Comparison of ENCODE assay signal across 14 cellular contexts in the genomic region with DNA sequence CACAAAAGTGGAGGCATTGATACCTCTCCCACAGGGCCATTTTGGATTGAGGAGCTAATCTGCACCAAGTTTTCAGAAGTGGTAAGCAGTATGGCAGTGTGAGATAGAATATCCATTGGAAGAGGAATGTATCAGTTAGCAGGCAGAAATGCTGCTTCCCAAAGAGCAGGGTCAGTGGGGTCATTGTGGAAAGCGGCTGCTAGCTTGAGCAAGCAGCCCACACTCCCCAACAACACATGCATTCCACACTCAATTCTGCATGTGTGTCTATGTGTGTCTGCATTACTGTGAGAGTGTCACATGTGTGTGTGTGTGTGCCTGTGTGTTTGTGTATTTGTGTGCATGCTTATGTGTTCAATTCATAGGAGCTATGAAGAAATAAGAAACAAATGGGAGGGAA.
"Had no signal": no experiment of that assay in that cellular context is flagged by ENCODE, and none has a peak within 500 bp of the region (broad histone marks: within the 10 kb centered on the region; RNA-seq: fewer than 3 reads in every experiment).

No MANE protein-coding gene starts in this region.

- H3K9me3 ChIP-seq: gastrocnemius medialis, tibial nerve had no signal

- H3K4me1 ChIP-seq: parathyroid adenoma had no signal

- DNase-seq: activated CD4-positive, alpha-beta memory T cell treated with anti-CD3 and anti-CD28 coated beads, Interleukin-2, amount 10 ng/mL, durations not matched to agents 7 days and 5 days; activated CD4-positive, alpha-beta T cell treated with anti-CD3 and anti-CD28 coated beads for 1 hour; activated naive CD8-positive, alpha-beta T cell treated with anti-CD3 and anti-CD28 coated beads, Interleukin-2, amount 10 ng/mL, durations not matched to agents 7 days and 5 days; activated T-cell treated with anti-CD3 and anti-CD28 coated beads, Interleukin-2, amount 50 U/mL, for 72 hours; anterior cingulate cortex; gastrocnemius medialis; heart right ventricle; kidney; left ventricle myocardium superior; small intestine had no signal

- H3K4me1 Mint-ChIP-seq: activated CD4-positive, alpha-beta memory T cell treated with anti-CD3 and anti-CD28 coated beads, Interleukin-2, amount 10 ng/mL, durations not matched to agents 7 days and 5 days; activated naive CD8-positive, alpha-beta T cell treated with anti-CD3 and anti-CD28 coated beads, Interleukin-2, amount 10 ng/mL, durations not matched to agents 7 days and 5 days; stimulated activated effector memory CD8-positive, alpha-beta T cell treated with anti-CD3 and anti-CD28 coated beads, Interleukin-12 subunit alpha, Interleukin-12 subunit beta, amount 100 ng/mL, for 72 hours had no signal

- ATAC-seq: activated T-cell treated with anti-CD3 and anti-CD28 coated beads, Interleukin-2, amount 50 U/mL, for 72 hours; gastrocnemius medialis; heart right ventricle; left ventricle myocardium superior; stimulated activated effector memory CD8-positive, alpha-beta T cell treated with anti-CD3 and anti-CD28 coated beads, Interleukin-12 subunit alpha, Interleukin-12 subunit beta, amount 100 ng/mL, for 72 hours had no signal

- H3K36me3 Mint-ChIP-seq: activated naive CD8-positive, alpha-beta T cell treated with anti-CD3 and anti-CD28 coated beads, Interleukin-2, amount 10 ng/mL, durations not matched to agents 7 days and 5 days; stimulated activated effector memory CD8-positive, alpha-beta T cell treated with anti-CD3 and anti-CD28 coated beads, Interleukin-12 subunit alpha, Interleukin-12 subunit beta, amount 100 ng/mL, for 72 hours had no signal

- H3K79me2 ChIP-seq: parathyroid adenoma had no signal

- H3K9ac ChIP-seq: parathyroid adenoma had no signal

- H3K4me3 Mint-ChIP-seq: activated CD4-positive, alpha-beta memory T cell treated with anti-CD3 and anti-CD28 coated beads, Interleukin-2, amount 10 ng/mL, durations not matched to agents 7 days and 5 days; activated naive CD8-positive, alpha-beta T cell treated with anti-CD3 and anti-CD28 coated beads, Interleukin-2, amount 10 ng/mL, durations not matched to agents 7 days and 5 days; activated T-cell treated with anti-CD3 and anti-CD28 coated beads, Interleukin-2, amount 50 U/mL, for 72 hours; stimulated activated effector memory CD8-positive, alpha-beta T cell treated with anti-CD3 and anti-CD28 coated beads, Interleukin-12 subunit alpha, Interleukin-12 subunit beta, amount 100 ng/mL, for 72 hours had no signal

- H3K27me3 ChIP-seq: cardiac muscle cell, gastrocnemius medialis, heart right ventricle, tibial nerve had no signal

- H3K36me3 ChIP-seq: cardiac muscle cell, gastrocnemius medialis, heart right ventricle, tibial nerve had no signal

- H3K4me3 ChIP-seq: cardiac muscle cell, gastrocnemius medialis, heart right ventricle, tibial nerve had no signal

- H3K27me3 Mint-ChIP-seq: activated CD4-positive, alpha-beta memory T cell treated with anti-CD3 and anti-CD28 coated beads, Interleukin-2, amount 10 ng/mL, durations not matched to agents 7 days and 5 days; activated naive CD8-positive, alpha-beta T cell treated with anti-CD3 and anti-CD28 coated beads, Interleukin-2, amount 10 ng/mL, durations not matched to agents 7 days and 5 days had no signal

- H3K27ac ChIP-seq: cardiac muscle cell, gastrocnemius medialis, heart right ventricle, parathyroid adenoma, tibial nerve had no signal

- H3K27ac Mint-ChIP-seq: activated CD4-positive, alpha-beta memory T cell treated with anti-CD3 and anti-CD28 coated beads, Interleukin-2, amount 10 ng/mL, durations not matched to agents 7 days and 5 days; activated naive CD8-positive, alpha-beta T cell treated with anti-CD3 and anti-CD28 coated beads, Interleukin-2, amount 10 ng/mL, durations not matched to agents 7 days and 5 days; activated T-cell treated with anti-CD3 and anti-CD28 coated beads, Interleukin-2, amount 50 U/mL, for 72 hours; stimulated activated effector memory CD8-positive, alpha-beta T cell treated with anti-CD3 and anti-CD28 coated beads, Interleukin-12 subunit alpha, Interleukin-12 subunit beta, amount 100 ng/mL, for 72 hours had no signal

- H2AFZ ChIP-seq: parathyroid adenoma had no signal

- FAIRE-seq: kidney, small intestine had no signal
